In the genomic region with DNA sequence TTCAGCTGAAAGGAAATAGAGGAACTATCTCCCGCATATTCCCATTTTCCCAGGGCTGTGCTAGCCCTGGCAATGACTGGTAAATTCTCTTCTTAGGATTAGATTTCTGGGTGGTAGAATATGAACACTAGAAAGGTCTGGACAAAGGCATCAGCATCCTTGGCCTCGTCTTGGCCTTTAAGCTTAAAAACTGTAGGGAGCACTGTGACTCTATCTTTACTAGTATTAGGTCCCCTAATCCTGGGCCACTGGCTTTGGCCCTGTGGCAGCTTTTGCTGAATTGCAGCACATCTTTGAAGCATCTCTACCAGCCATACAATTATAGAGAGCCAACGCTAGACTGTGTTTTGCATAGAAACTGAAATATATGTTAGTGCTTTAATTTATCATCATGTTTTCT, we compare ENCODE assay signal across 1 cellular context.
A peak's percentile ranks its signal among the peaks of the same experiment; 100 is the strongest.
TF ChIP-seq lines count a peak whose summit lies in the region.

No MANE protein-coding gene starts in this region.

TF ChIP-seq in GM12878, 131 proteins besides CTCF, POLR2A, EP300 and RAD21:
- TF ChIP-seq, protein P1, sequence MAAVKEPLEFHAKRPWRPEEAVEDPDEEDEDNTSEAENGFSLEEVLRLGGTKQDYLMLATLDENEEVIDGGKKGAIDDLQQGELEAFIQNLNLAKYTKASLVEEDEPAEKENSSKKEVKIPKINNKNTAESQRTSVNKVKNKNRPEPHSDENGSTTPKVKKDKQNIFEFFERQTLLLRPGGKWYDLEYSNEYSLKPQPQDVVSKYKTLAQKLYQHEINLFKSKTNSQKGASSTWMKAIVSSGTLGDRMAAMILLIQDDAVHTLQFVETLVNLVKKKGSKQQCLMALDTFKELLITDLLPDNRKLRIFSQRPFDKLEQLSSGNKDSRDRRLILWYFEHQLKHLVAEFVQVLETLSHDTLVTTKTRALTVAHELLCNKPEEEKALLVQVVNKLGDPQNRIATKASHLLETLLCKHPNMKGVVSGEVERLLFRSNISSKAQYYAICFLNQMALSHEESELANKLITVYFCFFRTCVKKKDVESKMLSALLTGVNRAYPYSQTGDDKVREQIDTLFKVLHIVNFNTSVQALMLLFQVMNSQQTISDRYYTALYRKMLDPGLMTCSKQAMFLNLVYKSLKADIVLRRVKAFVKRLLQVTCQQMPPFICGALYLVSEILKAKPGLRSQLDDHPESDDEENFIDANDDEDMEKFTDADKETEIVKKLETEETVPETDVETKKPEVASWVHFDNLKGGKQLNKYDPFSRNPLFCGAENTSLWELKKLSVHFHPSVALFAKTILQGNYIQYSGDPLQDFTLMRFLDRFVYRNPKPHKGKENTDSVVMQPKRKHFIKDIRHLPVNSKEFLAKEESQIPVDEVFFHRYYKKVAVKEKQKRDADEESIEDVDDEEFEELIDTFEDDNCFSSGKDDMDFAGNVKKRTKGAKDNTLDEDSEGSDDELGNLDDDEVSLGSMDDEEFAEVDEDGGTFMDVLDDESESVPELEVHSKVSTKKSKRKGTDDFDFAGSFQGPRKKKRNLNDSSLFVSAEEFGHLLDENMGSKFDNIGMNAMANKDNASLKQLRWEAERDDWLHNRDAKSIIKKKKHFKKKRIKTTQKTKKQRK (IDR thresholded peaks at IDR 0.05; ENCODE audit: low read depth, low read length): no peak
- TF ChIP-seq MXI1 (IDR thresholded peaks at IDR 0.05; ENCODE audit: low read depth, low read length): no peak
- no peak for TF ChIP-seq CBX5 (IDR thresholded peaks at IDR 0.05; ENCODE audit: low read depth)
- TF ChIP-seq, protein P2, sequence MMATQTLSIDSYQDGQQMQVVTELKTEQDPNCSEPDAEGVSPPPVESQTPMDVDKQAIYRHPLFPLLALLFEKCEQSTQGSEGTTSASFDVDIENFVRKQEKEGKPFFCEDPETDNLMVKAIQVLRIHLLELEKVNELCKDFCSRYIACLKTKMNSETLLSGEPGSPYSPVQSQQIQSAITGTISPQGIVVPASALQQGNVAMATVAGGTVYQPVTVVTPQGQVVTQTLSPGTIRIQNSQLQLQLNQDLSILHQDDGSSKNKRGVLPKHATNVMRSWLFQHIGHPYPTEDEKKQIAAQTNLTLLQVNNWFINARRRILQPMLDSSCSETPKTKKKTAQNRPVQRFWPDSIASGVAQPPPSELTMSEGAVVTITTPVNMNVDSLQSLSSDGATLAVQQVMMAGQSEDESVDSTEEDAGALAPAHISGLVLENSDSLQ (IDR thresholded peaks at IDR 0.05): no peak
- peak; percentile 53; the same call in 1 of the 2 replicates for TF ChIP-seq SMC3 (IDR thresholded peaks at IDR 0.05; ENCODE audit: borderline replicate concordance, low read length)
- no peak for TF ChIP-seq GATAD2B (conservative IDR thresholded peaks at IDR 0.05; ENCODE audit: low read depth)
